Comparison of ENCODE assay signal across 1 cellular context in the genomic region with DNA sequence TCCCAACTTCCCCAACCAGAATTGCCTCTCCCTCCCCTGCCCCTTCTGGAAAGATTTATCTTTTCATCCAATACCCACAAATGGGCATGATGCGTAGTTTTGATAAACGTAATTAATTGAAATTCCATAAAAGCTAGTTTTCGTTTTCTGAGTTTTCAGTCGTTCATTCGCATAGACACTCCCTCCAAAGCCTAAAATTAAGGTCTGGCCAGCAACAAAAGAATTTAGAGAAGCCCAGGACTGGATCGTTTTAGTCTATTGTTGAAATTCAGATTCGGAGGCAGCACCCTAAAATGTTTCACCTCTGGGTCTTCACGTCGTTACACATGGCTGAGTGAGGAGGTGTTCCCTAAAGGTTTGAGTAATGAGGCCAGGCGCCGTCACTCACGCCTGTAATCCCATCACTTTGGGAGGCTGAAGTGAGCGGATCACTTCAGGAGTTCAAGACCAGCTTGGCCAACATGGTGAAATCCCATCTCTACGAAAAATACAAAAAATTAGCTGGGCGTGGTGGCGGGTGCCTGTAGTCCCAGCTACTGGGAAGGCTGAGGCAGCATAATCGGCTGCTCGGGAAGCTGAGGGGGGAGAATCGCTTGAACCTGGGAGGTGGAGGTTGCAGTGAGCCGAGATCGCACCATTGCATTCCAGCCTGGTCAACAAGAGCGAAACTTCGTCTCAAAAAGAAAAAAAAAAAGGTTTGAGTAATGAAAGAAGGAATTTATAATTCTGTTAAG.
TF ChIP-seq lines count a peak whose summit lies in the region.

No MANE protein-coding gene starts in this region.

TF ChIP-seq in K562, 482 proteins besides CTCF, POLR2A, EP300 and RAD21 (continues in another document):
- TF ChIP-seq, protein P1, sequence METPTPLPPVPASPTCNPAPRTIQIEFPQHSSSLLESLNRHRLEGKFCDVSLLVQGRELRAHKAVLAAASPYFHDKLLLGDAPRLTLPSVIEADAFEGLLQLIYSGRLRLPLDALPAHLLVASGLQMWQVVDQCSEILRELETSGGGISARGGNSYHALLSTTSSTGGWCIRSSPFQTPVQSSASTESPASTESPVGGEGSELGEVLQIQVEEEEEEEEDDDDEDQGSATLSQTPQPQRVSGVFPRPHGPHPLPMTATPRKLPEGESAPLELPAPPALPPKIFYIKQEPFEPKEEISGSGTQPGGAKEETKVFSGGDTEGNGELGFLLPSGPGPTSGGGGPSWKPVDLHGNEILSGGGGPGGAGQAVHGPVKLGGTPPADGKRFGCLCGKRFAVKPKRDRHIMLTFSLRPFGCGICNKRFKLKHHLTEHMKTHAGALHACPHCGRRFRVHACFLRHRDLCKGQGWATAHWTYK (CRISPR knock-in tag; IDR thresholded peaks at IDR 0.05) = 0 out of 2 replicates have a peak, but pooled peaks have one; percentile 6
- TF ChIP-seq HDAC3 (IDR thresholded peaks at IDR 0.05; ENCODE audit: borderline replicate concordance, partially characterized antibody) = no peak
- no peak for TF ChIP-seq ZNF41 (CRISPR knock-in tag; conservative IDR thresholded peaks at IDR 0.05)
- no peak for TF ChIP-seq ZNF133 (CRISPR knock-in tag; IDR thresholded peaks at IDR 0.05)
- TF ChIP-seq, protein P2, sequence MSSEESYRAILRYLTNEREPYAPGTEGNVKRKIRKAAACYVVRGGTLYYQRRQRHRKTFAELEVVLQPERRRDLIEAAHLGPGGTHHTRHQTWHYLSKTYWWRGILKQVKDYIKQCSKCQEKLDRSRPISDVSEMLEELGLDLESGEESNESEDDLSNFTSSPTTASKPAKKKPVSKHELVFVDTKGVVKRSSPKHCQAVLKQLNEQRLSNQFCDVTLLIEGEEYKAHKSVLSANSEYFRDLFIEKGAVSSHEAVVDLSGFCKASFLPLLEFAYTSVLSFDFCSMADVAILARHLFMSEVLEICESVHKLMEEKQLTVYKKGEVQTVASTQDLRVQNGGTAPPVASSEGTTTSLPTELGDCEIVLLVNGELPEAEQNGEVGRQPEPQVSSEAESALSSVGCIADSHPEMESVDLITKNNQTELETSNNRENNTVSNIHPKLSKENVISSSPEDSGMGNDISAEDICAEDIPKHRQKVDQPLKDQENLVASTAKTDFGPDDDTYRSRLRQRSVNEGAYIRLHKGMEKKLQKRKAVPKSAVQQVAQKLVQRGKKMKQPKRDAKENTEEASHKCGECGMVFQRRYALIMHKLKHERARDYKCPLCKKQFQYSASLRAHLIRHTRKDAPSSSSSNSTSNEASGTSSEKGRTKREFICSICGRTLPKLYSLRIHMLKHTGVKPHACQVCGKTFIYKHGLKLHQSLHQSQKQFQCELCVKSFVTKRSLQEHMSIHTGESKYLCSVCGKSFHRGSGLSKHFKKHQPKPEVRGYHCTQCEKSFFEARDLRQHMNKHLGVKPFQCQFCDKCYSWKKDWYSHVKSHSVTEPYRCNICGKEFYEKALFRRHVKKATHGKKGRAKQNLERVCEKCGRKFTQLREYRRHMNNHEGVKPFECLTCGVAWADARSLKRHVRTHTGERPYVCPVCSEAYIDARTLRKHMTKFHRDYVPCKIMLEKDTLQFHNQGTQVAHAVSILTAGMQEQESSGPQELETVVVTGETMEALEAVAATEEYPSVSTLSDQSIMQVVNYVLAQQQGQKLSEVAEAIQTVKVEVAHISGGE (CRISPR knock-in tag; IDR thresholded peaks at IDR 0.05) = peak in 1 of 3 experiments; percentile 97; a peak in 2 of 6 replicates
- TF ChIP-seq SIN3A (IDR thresholded peaks at IDR 0.05; ENCODE audit: borderline replicate concordance in 2 of 2, control insufficient read depth in 1 of 2, low read depth in 2 of 2, low read length in 2 of 2) = 0 out of 4 replicates have a peak, but pooled peaks of 1 of the 2 experiments have one; percentile 26
- TF ChIP-seq, protein P3, sequence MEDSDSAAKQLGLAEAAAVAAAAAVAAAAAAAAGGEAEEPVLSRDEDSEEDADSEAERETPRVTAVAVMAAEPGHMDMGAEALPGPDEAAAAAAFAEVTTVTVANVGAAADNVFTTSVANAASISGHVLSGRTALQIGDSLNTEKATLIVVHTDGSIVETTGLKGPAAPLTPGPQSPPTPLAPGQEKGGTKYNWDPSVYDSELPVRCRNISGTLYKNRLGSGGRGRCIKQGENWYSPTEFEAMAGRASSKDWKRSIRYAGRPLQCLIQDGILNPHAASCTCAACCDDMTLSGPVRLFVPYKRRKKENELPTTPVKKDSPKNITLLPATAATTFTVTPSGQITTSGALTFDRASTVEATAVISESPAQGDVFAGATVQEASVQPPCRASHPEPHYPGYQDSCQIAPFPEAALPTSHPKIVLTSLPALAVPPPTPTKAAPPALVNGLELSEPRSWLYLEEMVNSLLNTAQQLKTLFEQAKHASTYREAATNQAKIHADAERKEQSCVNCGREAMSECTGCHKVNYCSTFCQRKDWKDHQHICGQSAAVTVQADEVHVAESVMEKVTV (CRISPR knock-in tag; IDR thresholded peaks at IDR 0.05) = no peak
- TF ChIP-seq MAFG (tag; conservative IDR thresholded peaks at IDR 0.05) = peak; percentile 69
- 0 out of 4 replicates have a peak, but pooled peaks of 1 of the 2 experiments have one; percentile 11 for TF ChIP-seq TRIM24 (IDR thresholded peaks at IDR 0.05)
- 0 out of 2 replicates have a peak, but pooled peaks have one; percentile 1 for TF ChIP-seq NBN (IDR thresholded peaks at IDR 0.05; ENCODE audit: low read depth)
- peak; percentile 43; the same call in 1 of the 2 replicates for TF ChIP-seq ZNF197 (CRISPR knock-in tag; IDR thresholded peaks at IDR 0.05; ENCODE audit: low read depth)
- TF ChIP-seq, protein P4, sequence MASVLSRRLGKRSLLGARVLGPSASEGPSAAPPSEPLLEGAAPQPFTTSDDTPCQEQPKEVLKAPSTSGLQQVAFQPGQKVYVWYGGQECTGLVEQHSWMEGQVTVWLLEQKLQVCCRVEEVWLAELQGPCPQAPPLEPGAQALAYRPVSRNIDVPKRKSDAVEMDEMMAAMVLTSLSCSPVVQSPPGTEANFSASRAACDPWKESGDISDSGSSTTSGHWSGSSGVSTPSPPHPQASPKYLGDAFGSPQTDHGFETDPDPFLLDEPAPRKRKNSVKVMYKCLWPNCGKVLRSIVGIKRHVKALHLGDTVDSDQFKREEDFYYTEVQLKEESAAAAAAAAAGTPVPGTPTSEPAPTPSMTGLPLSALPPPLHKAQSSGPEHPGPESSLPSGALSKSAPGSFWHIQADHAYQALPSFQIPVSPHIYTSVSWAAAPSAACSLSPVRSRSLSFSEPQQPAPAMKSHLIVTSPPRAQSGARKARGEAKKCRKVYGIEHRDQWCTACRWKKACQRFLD (CRISPR knock-in tag; IDR thresholded peaks at IDR 0.05) = peak; percentile 10; the same call in 1 of the 2 replicates
- TF ChIP-seq, protein P5, sequence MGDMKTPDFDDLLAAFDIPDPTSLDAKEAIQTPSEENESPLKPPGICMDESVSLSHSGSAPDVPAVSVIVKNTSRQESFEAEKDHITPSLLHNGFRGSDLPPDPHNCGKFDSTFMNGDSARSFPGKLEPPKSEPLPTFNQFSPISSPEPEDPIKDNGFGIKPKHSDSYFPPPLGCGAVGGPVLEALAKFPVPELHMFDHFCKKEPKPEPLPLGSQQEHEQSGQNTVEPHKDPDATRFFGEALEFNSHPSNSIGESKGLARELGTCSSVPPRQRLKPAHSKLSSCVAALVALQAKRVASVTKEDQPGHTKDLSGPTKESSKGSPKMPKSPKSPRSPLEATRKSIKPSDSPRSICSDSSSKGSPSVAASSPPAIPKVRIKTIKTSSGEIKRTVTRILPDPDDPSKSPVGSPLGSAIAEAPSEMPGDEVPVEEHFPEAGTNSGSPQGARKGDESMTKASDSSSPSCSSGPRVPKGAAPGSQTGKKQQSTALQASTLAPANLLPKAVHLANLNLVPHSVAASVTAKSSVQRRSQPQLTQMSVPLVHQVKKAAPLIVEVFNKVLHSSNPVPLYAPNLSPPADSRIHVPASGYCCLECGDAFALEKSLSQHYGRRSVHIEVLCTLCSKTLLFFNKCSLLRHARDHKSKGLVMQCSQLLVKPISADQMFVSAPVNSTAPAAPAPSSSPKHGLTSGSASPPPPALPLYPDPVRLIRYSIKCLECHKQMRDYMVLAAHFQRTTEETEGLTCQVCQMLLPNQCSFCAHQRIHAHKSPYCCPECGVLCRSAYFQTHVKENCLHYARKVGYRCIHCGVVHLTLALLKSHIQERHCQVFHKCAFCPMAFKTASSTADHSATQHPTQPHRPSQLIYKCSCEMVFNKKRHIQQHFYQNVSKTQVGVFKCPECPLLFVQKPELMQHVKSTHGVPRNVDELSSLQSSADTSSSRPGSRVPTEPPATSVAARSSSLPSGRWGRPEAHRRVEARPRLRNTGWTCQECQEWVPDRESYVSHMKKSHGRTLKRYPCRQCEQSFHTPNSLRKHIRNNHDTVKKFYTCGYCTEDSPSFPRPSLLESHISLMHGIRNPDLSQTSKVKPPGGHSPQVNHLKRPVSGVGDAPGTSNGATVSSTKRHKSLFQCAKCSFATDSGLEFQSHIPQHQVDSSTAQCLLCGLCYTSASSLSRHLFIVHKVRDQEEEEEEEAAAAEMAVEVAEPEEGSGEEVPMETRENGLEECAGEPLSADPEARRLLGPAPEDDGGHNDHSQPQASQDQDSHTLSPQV (IDR thresholded peaks at IDR 0.05) = 0 out of 2 replicates have a peak, but pooled peaks have one; percentile 55
- TF ChIP-seq, protein P6, sequence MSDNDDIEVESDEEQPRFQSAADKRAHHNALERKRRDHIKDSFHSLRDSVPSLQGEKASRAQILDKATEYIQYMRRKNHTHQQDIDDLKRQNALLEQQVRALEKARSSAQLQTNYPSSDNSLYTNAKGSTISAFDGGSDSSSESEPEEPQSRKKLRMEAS (CRISPR knock-in tag; IDR thresholded peaks at IDR 0.05) = no peak
- TF ChIP-seq, protein P7, sequence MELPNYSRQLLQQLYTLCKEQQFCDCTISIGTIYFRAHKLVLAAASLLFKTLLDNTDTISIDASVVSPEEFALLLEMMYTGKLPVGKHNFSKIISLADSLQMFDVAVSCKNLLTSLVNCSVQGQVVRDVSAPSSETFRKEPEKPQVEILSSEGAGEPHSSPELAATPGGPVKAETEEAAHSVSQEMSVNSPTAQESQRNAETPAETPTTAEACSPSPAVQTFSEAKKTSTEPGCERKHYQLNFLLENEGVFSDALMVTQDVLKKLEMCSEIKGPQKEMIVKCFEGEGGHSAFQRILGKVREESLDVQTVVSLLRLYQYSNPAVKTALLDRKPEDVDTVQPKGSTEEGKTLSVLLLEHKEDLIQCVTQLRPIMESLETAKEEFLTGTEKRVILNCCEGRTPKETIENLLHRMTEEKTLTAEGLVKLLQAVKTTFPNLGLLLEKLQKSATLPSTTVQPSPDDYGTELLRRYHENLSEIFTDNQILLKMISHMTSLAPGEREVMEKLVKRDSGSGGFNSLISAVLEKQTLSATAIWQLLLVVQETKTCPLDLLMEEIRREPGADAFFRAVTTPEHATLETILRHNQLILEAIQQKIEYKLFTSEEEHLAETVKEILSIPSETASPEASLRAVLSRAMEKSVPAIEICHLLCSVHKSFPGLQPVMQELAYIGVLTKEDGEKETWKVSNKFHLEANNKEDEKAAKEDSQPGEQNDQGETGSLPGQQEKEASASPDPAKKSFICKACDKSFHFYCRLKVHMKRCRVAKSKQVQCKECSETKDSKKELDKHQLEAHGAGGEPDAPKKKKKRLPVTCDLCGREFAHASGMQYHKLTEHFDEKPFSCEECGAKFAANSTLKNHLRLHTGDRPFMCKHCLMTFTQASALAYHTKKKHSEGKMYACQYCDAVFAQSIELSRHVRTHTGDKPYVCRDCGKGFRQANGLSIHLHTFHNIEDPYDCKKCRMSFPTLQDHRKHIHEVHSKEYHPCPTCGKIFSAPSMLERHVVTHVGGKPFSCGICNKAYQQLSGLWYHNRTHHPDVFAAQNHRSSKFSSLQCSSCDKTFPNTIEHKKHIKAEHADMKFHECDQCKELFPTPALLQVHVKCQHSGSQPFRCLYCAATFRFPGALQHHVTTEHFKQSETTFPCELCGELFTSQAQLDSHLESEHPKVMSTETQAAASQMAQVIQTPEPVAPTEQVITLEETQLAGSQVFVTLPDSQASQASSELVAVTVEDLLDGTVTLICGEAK (IDR thresholded peaks at IDR 0.05) = peak; percentile 50; the same call in 1 of the 2 replicates
- TF ChIP-seq, protein P7 (CRISPR knock-in tag; IDR thresholded peaks at IDR 0.05) = no peak
- TF ChIP-seq, protein P8, sequence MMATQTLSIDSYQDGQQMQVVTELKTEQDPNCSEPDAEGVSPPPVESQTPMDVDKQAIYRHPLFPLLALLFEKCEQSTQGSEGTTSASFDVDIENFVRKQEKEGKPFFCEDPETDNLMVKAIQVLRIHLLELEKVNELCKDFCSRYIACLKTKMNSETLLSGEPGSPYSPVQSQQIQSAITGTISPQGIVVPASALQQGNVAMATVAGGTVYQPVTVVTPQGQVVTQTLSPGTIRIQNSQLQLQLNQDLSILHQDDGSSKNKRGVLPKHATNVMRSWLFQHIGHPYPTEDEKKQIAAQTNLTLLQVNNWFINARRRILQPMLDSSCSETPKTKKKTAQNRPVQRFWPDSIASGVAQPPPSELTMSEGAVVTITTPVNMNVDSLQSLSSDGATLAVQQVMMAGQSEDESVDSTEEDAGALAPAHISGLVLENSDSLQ (IDR thresholded peaks at IDR 0.05) = peak; percentile 83
